ENCODE assay signal across 8 cellular contexts in genomic region chr11:67420646-67421420, GRCh38. TPM values are rescaled to one million over a fixed set of nuclear protein-coding genes. Genes with fewer than 3 reads are reported as not detected.
DNase-seq lines count a peak whose midpoint lies in the region; ATAC-seq and TF ChIP-seq lines count a peak whose summit lies in the region.

No MANE protein-coding gene starts in this region.

- DNase-seq in D341Med (ENCODE audit: low spot score) (peak; percentile 98), OCI-M1 (lab: John Stamatoyannopoulos, UW) (peak; percentile 93), activated T-cell treated with anti-CD3 and anti-CD28 coated beads for 48 hours (ENCODE audit: low read depth) (peak; percentile 99), epithelial cell of proximal tubule (ENCODE audit: low read depth) (no peak)
- DNase-seq in stimulated activated CD8-positive, alpha-beta memory T cell treated with anti-CD3 and anti-CD28 coated beads, Interleukin-4, amount 100 ng/mL, for 48 hours: peak; percentile 99

- H3K4me1 ChIP-seq in mucosa of stomach (ENCODE audit: control insufficient read depth, insufficient read depth, low read length): peaks cover 34% of the 10 kb centered on the region

- H3K9me3 ChIP-seq in mucosa of stomach (ENCODE audit: control insufficient read depth, low read length): no peaks in the 10 kb centered on the region

- no peak for TF ChIP-seq CTCF in epithelial cell of proximal tubule (conservative IDR thresholded peaks at IDR 0.05; ENCODE audit: low read depth, low read length)

- TF ChIP-seq EP300 in Ishikawa (IDR thresholded peaks at IDR 0.05; ENCODE audit: borderline replicate concordance): no peak

- H3K9ac ChIP-seq in mucosa of stomach (ENCODE audit: low read length): peak overlapping the region; percentile 53

- peak; percentile 74 for ATAC-seq in GM21528 (IDR thresholded peaks at IDR 0.05; ENCODE audit: low FRiP score, unreplicated experiment)

- H3K4me3 ChIP-seq in epithelial cell of proximal tubule (ENCODE audit: low read depth, low read length) (peak overlapping the region; percentile 46), mucosa of stomach (ENCODE audit: low read length) (no peak overlapping the region)

- H3K36me3 ChIP-seq in mucosa of stomach (ENCODE audit: control insufficient read depth, insufficient read depth, low read length): no peaks in the 10 kb centered on the region

- H3K27me3 ChIP-seq in mucosa of stomach (ENCODE audit: control insufficient read depth, insufficient read depth, low read length): no peaks in the 10 kb centered on the region

- no peak for TF ChIP-seq RAD21 in Ishikawa (IDR thresholded peaks at IDR 0.05; ENCODE audit: low read depth)

TF ChIP-seq in Ishikawa, 13 proteins besides CTCF, POLR2A, EP300 and RAD21:
- TF ChIP-seq MAX (IDR thresholded peaks at IDR 0.05): peak; percentile 63; the same call in 1 of the 2 replicates
- TF ChIP-seq EGR1 (IDR thresholded peaks at IDR 0.05): no peak
- TF ChIP-seq TEAD4 (IDR thresholded peaks at IDR 0.05): no peak
- no peak for TF ChIP-seq REST (IDR thresholded peaks at IDR 0.05; ENCODE audit: low read depth)
- TF ChIP-seq CREB1 (IDR thresholded peaks at IDR 0.05; ENCODE audit: low read depth): no peak
- no peak for TF ChIP-seq TCF12 (IDR thresholded peaks at IDR 0.05; ENCODE audit: low read depth)
- no peak for TF ChIP-seq FOXM1 (IDR thresholded peaks at IDR 0.05; ENCODE audit: borderline replicate concordance, low read depth)
- peak; percentile 47; the same call in 1 of the 2 replicates for TF ChIP-seq TAF1 (IDR thresholded peaks at IDR 0.05; ENCODE audit: low read depth)
- TF ChIP-seq YY1 (IDR thresholded peaks at IDR 0.05; ENCODE audit: low read depth): no peak
- no peak; the same call in 1 of the 2 replicates for TF ChIP-seq NFIC (IDR thresholded peaks at IDR 0.05)
- no peak for TF ChIP-seq CEBPB (IDR thresholded peaks at IDR 0.05)
- no peak for TF ChIP-seq ZBTB7A (IDR thresholded peaks at IDR 0.05; ENCODE audit: low read depth)
- TF ChIP-seq, protein P1, sequence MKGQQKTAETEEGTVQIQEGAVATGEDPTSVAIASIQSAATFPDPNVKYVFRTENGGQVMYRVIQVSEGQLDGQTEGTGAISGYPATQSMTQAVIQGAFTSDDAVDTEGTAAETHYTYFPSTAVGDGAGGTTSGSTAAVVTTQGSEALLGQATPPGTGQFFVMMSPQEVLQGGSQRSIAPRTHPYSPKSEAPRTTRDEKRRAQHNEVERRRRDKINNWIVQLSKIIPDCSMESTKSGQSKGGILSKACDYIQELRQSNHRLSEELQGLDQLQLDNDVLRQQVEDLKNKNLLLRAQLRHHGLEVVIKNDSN (IDR thresholded peaks at IDR 0.05): 0 out of 2 replicates have a peak, but pooled peaks have one; percentile 3

RNA-seq across cellular contexts. Expression of gene CARNS1, which starts 5.4 kb away (rescaled TPM):
- total RNA-seq in epithelial cell of proximal tubule: 0.07 and 0.23 TPM in 2 replicates

RNA-seq across cellular contexts. Expression of gene RPS6KB2, which starts 7.5 kb away (rescaled TPM):
- total RNA-seq in epithelial cell of proximal tubule: 64.1 and 72.9 TPM in 2 replicates

RNA-seq across cellular contexts. Expression of gene PTPRCAP, which starts 16.6 kb away (rescaled TPM):
- 1.5 and 3.6 TPM in 2 replicates for total RNA-seq in epithelial cell of proximal tubule

RNA-seq across cellular contexts. Expression of gene TBC1D10C, which starts 16.9 kb away (rescaled TPM):
- total RNA-seq in epithelial cell of proximal tubule: 0.14 and 0.17 TPM in 2 replicates

RNA-seq across cellular contexts. Expression of gene PPP1CA, which starts 19.2 kb away (rescaled TPM):
- 359 and 365 TPM in 2 replicates for total RNA-seq in epithelial cell of proximal tubule
